Comparison of ENCODE assay signal across 8 cellular contexts in the genomic region with DNA sequence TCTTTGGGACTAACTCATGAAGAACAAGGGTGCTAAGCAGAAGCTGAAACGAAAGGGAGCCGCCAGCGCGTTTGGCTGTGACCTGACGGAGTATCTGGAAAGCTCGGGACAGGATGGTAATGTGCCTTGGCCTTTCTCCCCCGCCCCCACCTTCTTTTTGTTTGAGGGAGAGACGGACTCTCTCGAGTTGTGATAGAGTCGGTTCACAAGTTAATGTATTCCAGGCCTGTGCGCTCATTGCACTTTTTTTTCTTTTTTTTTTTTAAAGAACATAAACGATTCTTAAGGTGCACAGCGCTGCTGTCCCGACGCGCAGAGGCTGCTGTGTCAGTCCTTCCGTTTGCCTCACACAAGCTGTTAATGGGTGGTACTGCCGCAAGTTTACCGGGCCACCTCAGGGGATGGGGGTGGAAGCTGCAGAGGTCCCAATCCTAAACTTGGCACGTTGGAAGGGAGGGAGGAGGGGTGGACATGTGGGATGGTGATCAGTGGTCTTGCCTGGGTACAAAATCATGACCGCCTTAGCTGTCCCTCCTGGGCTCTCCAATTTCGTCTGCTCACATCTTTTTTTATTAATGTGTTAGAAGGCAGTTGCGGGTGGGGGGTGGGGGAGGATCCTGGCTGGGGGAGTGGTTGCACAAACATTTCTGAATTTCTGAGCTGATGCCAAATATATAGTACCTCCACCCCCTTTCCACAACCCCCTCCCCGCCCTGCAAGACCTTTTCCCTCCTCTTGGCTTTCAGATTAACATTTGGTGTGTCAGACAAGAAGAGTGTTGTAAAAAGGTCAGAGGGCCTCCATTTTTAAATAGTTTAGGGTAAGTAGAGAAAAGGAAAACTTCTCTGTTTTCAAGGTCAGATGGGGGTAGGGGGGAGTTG. TPM values are rescaled to one million over a fixed set of nuclear protein-coding genes. Genes with fewer than 3 reads are reported as not detected.
A peak's percentile ranks its signal among the peaks of the same experiment; 100 is the strongest.
DNase-seq lines count a peak whose midpoint lies in the region; ATAC-seq and TF ChIP-seq lines count a peak whose summit lies in the region.

No MANE protein-coding gene starts in this region.

- DNase-seq in ACHN = peak; percentile 38
- DNase-seq in SK-N-SH = peak; percentile 70
- DNase-seq in stimulated activated CD4-positive, alpha-beta T cell treated with anti-CD3 and anti-CD28 coated beads, Interleukin-12 subunit alpha, Interleukin-12 subunit beta, amount 100 ng/mL, for 24 hours (ENCODE audit: low read depth in 2 of 2) = peak; percentile 22 to 44
- DNase-seq in KG1 (lab: John Stamatoyannopoulos, UW) = no peak

- H3F3A ChIP-seq in SK-N-SH (replicated peaks; ENCODE audit: insufficient read depth) = peaks cover 7% of the 10 kb centered on the region

- CTCF ChIA-PET in SK-N-SH (lab: Yijun Ruan, JAX) = interaction anchor here (1.0 to 3.8 kb wide), 5 partner anchors 20 to 386 kb away, joined by 3 to 14 read pairs (median 8); a partner anchor contains a TSS

- ATAC-seq in GM18868 (IDR thresholded peaks at IDR 0.05; ENCODE audit: unreplicated experiment) (peak; percentile 20), HG03097 (IDR thresholded peaks at IDR 0.05; ENCODE audit: low FRiP score, unreplicated experiment) (peak; percentile 13)

- no peak for TF ChIP-seq CTCF in SK-N-SH (IDR thresholded peaks at IDR 0.05)

- peaks cover 12 to 47% of the 10 kb centered on the region in 2 experiments; a peak in 3 of 4 replicates for H3K4me1 ChIP-seq in SK-N-SH (ENCODE audit: control insufficient read depth in 1 of 2, insufficient read depth in 2 of 2, low read depth in 1 of 2, low read length in 1 of 2)

- H3K36me3 ChIP-seq in SK-N-SH (replicated peaks in 1 of 2; ENCODE audit: control insufficient read depth in 1 of 2, insufficient read depth in 2 of 2, low read length in 1 of 2) = peaks cover 15 to 25% of the 10 kb centered on the region in 2 experiments

- no peak for TF ChIP-seq EP300 in SK-N-SH (IDR thresholded peaks at IDR 0.05; ENCODE audit: borderline replicate concordance in 1 of 2, low read depth in 1 of 2, low read length in 1 of 2)

- no peaks in the 10 kb centered on the region for H3K9me2 ChIP-seq in SK-N-SH

- 1% methylated on average over 24 of the region's 24 CpGs for WGBS in SK-N-SH (ENCODE audit: low lambda C conversion rate)
- 2 to 18% (median 3%) methylated on average over 24 of the region's 24 CpGs for WGBS in adipose tissue, 3 donors

- no peaks in the 10 kb centered on the region for H3K27me3 ChIP-seq in SK-N-SH (ENCODE audit: insufficient read depth)

- in situ Hi-C loops in ACHN (cut with HindIII; ENCODE audit: low pct_ligation_motif_present, low pct_unique_long_range_greater_than_20kb, low sequenced_read_pairs) = no loop called here

- POLR2A ChIA-PET in SK-N-SH (lab: Yijun Ruan, JAX) = interaction anchor here (0.6 to 4.6 kb wide), 11 partner anchors 8 to 368 kb away, joined by 3 to 44 read pairs (median 4); a partner anchor contains a TSS

- H3K79me2 ChIP-seq in SK-N-SH (ENCODE audit: insufficient read depth) = peaks cover 55% of the 10 kb centered on the region

- peak overlapping the region; percentile 91 for H3K9ac ChIP-seq in SK-N-SH

- peak overlapping the region; percentile 88; the same call in 1 of the 2 replicates for H2AFZ ChIP-seq in SK-N-SH (ENCODE audit: low read depth)

- H4K20me1 ChIP-seq in SK-N-SH (ENCODE audit: insufficient read depth) = no peaks in the 10 kb centered on the region

- no peaks in the 10 kb centered on the region for H3K9me3 ChIP-seq in SK-N-SH
- no peaks in the 10 kb centered on the region for H3K9me3 ChIP-seq in iPS-18c (ENCODE audit: control insufficient read depth, insufficient read depth, low read length)

- TF ChIP-seq RAD21 in SK-N-SH (IDR thresholded peaks at IDR 0.05; ENCODE audit: low read length) = no peak; the same call in 1 of the 2 replicates

- H3K4me2 ChIP-seq in SK-N-SH = peak overlapping the region; percentile 78

- H3K27ac ChIP-seq in SK-N-SH (ENCODE audit: low read depth in 2 of 2, low read length in 1 of 2) (peak overlapping the region; percentile 90 to 91), adipose tissue (ENCODE audit: low read depth, low read length) (peak overlapping the region; percentile 73)

- peak overlapping the region; percentile 81 to 90 for H3K4me3 ChIP-seq in SK-N-SH (ENCODE audit: low read depth in 2 of 2, low read length in 1 of 2)
- H3K4me3 ChIP-seq in iPS-18c (ENCODE audit: insufficient read depth, low read depth, low read length) = peak overlapping the region; percentile 47

TF ChIP-seq in SK-N-SH, 30 proteins besides CTCF, POLR2A, EP300 and RAD21:
- TF ChIP-seq SIN3A (IDR thresholded peaks at IDR 0.05; ENCODE audit: borderline replicate concordance, low read depth, low read length) = no peak
- no peak for TF ChIP-seq NRF1 (IDR thresholded peaks at IDR 0.05; ENCODE audit: low read depth, low read length)
- TF ChIP-seq SMC3 (IDR thresholded peaks at IDR 0.05; ENCODE audit: low read depth, low read length) = 0 out of 2 replicates have a peak, but pooled peaks have one; percentile 21
- TF ChIP-seq FOXJ3 (CRISPR knock-in tag; IDR thresholded peaks at IDR 0.05) = no peak
- peak; percentile 67 for TF ChIP-seq MXI1 (IDR thresholded peaks at IDR 0.05; ENCODE audit: low read depth, low read length)
- peak; percentile 64 for TF ChIP-seq CHD2 (IDR thresholded peaks at IDR 0.05; ENCODE audit: low read length, partially characterized antibody)

RNA-seq across cellular contexts. Expression of a gene that starts 0.9 kb away (rescaled TPM):
- polyA plus RNA-seq in SK-N-SH (2012; rRNA removed) = 4.4 and 7.7 TPM in 2 replicates
- polyA plus RNA-seq in SK-N-SH (2012; cell fraction: cytosol; rRNA removed) = 4.0 and 4.8 TPM in 2 replicates
- 6.0 and 7.0 TPM in 2 replicates for polyA plus RNA-seq in SK-N-SH (2012; cell fraction: nucleus; rRNA removed)
- polyA plus RNA-seq in adipose tissue = 10 to 100 TPM in 1 of 3 donors, 1 to 10 TPM in 2; 2.0 to 17.1 (median 7.4) TPM

RNA-seq across cellular contexts. Expression of a gene that starts 54.5 kb away (rescaled TPM):
- polyA plus RNA-seq in SK-N-SH (2012; rRNA removed) (15.7 and 19.8 TPM in 2 replicates), adipose tissue (10 to 100 TPM in 1 of 3 donors, 1 to 10 TPM in 2; 8.0 to 13.3 (median 9.2) TPM)
- polyA plus RNA-seq in SK-N-SH (2012; cell fraction: cytosol; rRNA removed) = 20.2 and 23.9 TPM in 2 replicates
- 11.7 and 19.4 TPM in 2 replicates for polyA plus RNA-seq in SK-N-SH (2012; cell fraction: nucleus; rRNA removed)
